In genomic region chr18:58231930-58232329, GRCh38 we compare ENCODE assay signal across 8 cellular contexts.
DNase-seq lines count a peak whose midpoint lies in the region; ATAC-seq, FAIRE-seq and TF ChIP-seq lines count a peak whose summit lies in the region.

No MANE protein-coding gene starts in this region.

- H2AK9ac ChIP-seq in IMR-90 (replicated peaks; ENCODE audit: low read depth, low read length, poor library complexity) = no peak overlapping the region

- H3K27me3 ChIP-seq in IMR-90 (ENCODE audit: control insufficient read depth, insufficient read depth, low read length) (no peaks in the 10 kb centered on the region), bronchial epithelial cell (ENCODE audit: control insufficient read depth, insufficient read depth, low read length) (no peaks in the 10 kb centered on the region)

- peaks cover 5% of the 10 kb centered on the region; the same call in 1 of the 2 replicates for H3K9me1 ChIP-seq in IMR-90 (ENCODE audit: insufficient read depth, low read length)

- H3K56ac ChIP-seq in IMR-90 (ENCODE audit: extremely low read depth, insufficient read depth, low read length) = no peak overlapping the region

- no peaks in the 10 kb centered on the region for H4K20me1 ChIP-seq in IMR-90 (ENCODE audit: insufficient read depth, low read length)

- no peak for TF ChIP-seq POLR2A in IMR-90 (IDR thresholded peaks at IDR 0.05; ENCODE audit: low read depth, low read length)

- FAIRE-seq in bronchial epithelial cell (lab: Jason Lieb, UNC) = no peak

- DNase-seq in DMS53 treated with DMSO at 0.1 percent for 48 hours (lab: John Stamatoyannopoulos, UW; ENCODE audit: unreplicated experiment) = peak; percentile 34
- DNase-seq in IMR-90 = no peak
- peak; percentile 61 for DNase-seq in bronchial epithelial cell (ENCODE audit: low read depth)
- DNase-seq in mucosa of descending colon = peak in 1 of 3 donors; percentile 68
- DNase-seq in activated effector memory CD4-positive, alpha-beta T cell treated with anti-CD3 and anti-CD28 coated beads, Interleukin-2, amount 50 U/mL, for 16 hours = no peak
- no peak for DNase-seq in COLO668 (lab: John Stamatoyannopoulos, UW; ENCODE audit: unreplicated experiment)
- DNase-seq in NCI-H2227 (lab: John Stamatoyannopoulos, UW; ENCODE audit: unreplicated experiment) = no peak

- dilution Hi-C loops in IMR-90 (cut with HindIII; ENCODE audit: low sequenced_read_pairs, unreplicated experiment) = no loop called here

- no peak overlapping the region for H2BK15ac ChIP-seq in IMR-90 (ENCODE audit: low read depth, low read length)

- no peak overlapping the region for H3K23ac ChIP-seq in IMR-90 (ENCODE audit: low read depth, low read length)

- in situ Hi-C loops in IMR-90 (cut with MboI; ENCODE audit: low sequenced_read_pairs) = no loop called here

- H3K18ac ChIP-seq in IMR-90 (ENCODE audit: low read depth, low read length) = no peak overlapping the region

- H3K79me1 ChIP-seq in IMR-90 (ENCODE audit: low read depth in 1 of 2, low read length in 2 of 2) = peaks cover 0 to 8% of the 10 kb centered on the region in 2 experiments; a peak in 2 of 4 replicates

- no CpG with 5 or more reads among the region's 2 CpGs for WGBS in IMR-90 (ENCODE audit: extremely low coverage in 2 of 2, insufficient read length in 1 of 2), 2 experiments

- H3K36me3 ChIP-seq in IMR-90 (ENCODE audit: control insufficient read depth, insufficient read depth, low read length) = no peaks in the 10 kb centered on the region
- no peaks in the 10 kb centered on the region for H3K36me3 ChIP-seq in bronchial epithelial cell (ENCODE audit: control insufficient read depth, insufficient read depth, low read length)
- H3K36me3 ChIP-seq in mucosa of descending colon (ENCODE audit: low read depth) = no peaks in the 10 kb centered on the region

- POLR2A ChIA-PET in IMR-90 (lab: Charles Lee; ENCODE audit: unreplicated experiment) = no interaction called here

- H3K27ac ChIP-seq in IMR-90 (ENCODE audit: insufficient read depth, low read length) = no peak overlapping the region

- TF ChIP-seq CTCF in IMR-90 (conservative IDR thresholded peaks at IDR 0.05; ENCODE audit: low read depth, low read length) (peak; percentile 34), bronchial epithelial cell (IDR thresholded peaks at IDR 0.05; ENCODE audit: insufficient read depth, low read length, severe bottlenecking) (peak; percentile 60), mucosa of descending colon (IDR thresholded peaks at IDR 0.05) (no peak)

- H2AFZ ChIP-seq in IMR-90 (replicated peaks; ENCODE audit: low read length, poor library complexity) = no peak overlapping the region

- H2BK120ac ChIP-seq in IMR-90 (ENCODE audit: low read depth, low read length) = no peak overlapping the region

- no peak overlapping the region for H3K4me2 ChIP-seq in IMR-90 (ENCODE audit: low read depth, low read length)

- peak overlapping the region; percentile 31; the same call in 1 of the 2 replicates for H2AK5ac ChIP-seq in IMR-90 (ENCODE audit: low read depth, low read length)

- no peak overlapping the region for H4K91ac ChIP-seq in IMR-90 (ENCODE audit: insufficient read depth, low read depth, low read length)

- no peak overlapping the region for H2BK20ac ChIP-seq in IMR-90 (ENCODE audit: low read depth, low read length)

- no peak overlapping the region for H2BK5ac ChIP-seq in IMR-90 (ENCODE audit: low read depth, low read length, poor library complexity, severe bottlenecking)

- peak; percentile 37 for TF ChIP-seq RAD21 in IMR-90 (IDR thresholded peaks at IDR 0.05; ENCODE audit: low read length)

- no TSS peak for BruUV-seq in IMR-90 (replicated peaks; lab: Mats Ljungman, UMichigan)

- CTCF ChIA-PET in IMR-90 (lab: Yijun Ruan, JAX) = interaction anchor here (0.6 to 0.8 kb wide), 2 partner anchors 11 to 54 kb away, joined by 3 read pairs; no protein-coding TSS in a partner anchor

- H3K9me3 ChIP-seq in IMR-90 (ENCODE audit: control insufficient read depth, insufficient read depth, low read length) (no peaks in the 10 kb centered on the region), mucosa of descending colon (no peaks in the 10 kb centered on the region)

- H3K4me3 ChIP-seq in IMR-90 (ENCODE audit: insufficient read depth, low read depth, low read length) (no peak overlapping the region), bronchial epithelial cell (ENCODE audit: low read depth, low read length) (no peak overlapping the region), mucosa of descending colon (no peak overlapping the region)

- no peak; the same call in 1 of the 2 replicates for ATAC-seq in IMR-90 (ENCODE audit: low read depth)
- peak; percentile 80 for ATAC-seq in mucosa of descending colon
- no peak for ATAC-seq in HG02870 (IDR thresholded peaks at IDR 0.05; ENCODE audit: unreplicated experiment)

- H3K4ac ChIP-seq in IMR-90 (ENCODE audit: low read depth, low read length) = no peak overlapping the region

- peaks cover 2% of the 10 kb centered on the region; the same call in 1 of the 2 replicates for H3K4me1 ChIP-seq in IMR-90 (ENCODE audit: control insufficient read depth, insufficient read depth, low read length)
- H3K4me1 ChIP-seq in mucosa of descending colon (ENCODE audit: low read depth) = peaks cover 26% of the 10 kb centered on the region

- H3K9ac ChIP-seq in IMR-90 (ENCODE audit: low read depth, low read length) = no peak overlapping the region

- H3K14ac ChIP-seq in IMR-90 (replicated peaks; ENCODE audit: low read depth, low read length) = no peak overlapping the region

- no peak overlapping the region for H4K8ac ChIP-seq in IMR-90 (ENCODE audit: low read depth in 2 of 2, low read length in 2 of 2)

- H4K5ac ChIP-seq in IMR-90 (ENCODE audit: low read depth, low read length) = no peak overlapping the region

- intact Hi-C loops in IMR-90 (cut with micrococcal nuclease) (no loop called here), mucosa of descending colon (cut with DNase I, micrococcal nuclease) (no loop called here)

TF ChIP-seq in IMR-90, 13 proteins besides CTCF, POLR2A, EP300 and RAD21:
- TF ChIP-seq, protein P1, sequence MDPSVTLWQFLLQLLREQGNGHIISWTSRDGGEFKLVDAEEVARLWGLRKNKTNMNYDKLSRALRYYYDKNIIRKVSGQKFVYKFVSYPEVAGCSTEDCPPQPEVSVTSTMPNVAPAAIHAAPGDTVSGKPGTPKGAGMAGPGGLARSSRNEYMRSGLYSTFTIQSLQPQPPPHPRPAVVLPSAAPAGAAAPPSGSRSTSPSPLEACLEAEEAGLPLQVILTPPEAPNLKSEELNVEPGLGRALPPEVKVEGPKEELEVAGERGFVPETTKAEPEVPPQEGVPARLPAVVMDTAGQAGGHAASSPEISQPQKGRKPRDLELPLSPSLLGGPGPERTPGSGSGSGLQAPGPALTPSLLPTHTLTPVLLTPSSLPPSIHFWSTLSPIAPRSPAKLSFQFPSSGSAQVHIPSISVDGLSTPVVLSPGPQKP (IDR thresholded peaks at IDR 0.05; ENCODE audit: borderline replicate concordance, low read depth, low read length) = no peak
- no peak for TF ChIP-seq NFE2L2 (IDR thresholded peaks at IDR 0.05; ENCODE audit: low read depth, low read length)
- peak; percentile 18; the same call in 1 of the 2 replicates for TF ChIP-seq SMC3 (IDR thresholded peaks at IDR 0.05; ENCODE audit: low read depth, low read length)
- TF ChIP-seq MXI1 (IDR thresholded peaks at IDR 0.05; ENCODE audit: borderline replicate concordance, low read depth, low read length) = no peak
- TF ChIP-seq BHLHE40 (IDR thresholded peaks at IDR 0.05; ENCODE audit: low read depth, low read length) = no peak

Comparison
In these comparisons a context has a peak if more than half of its experiments do, and no peak if none do; other contexts are left out.
1. DNase-seq: peak in DMS53 treated with DMSO at 0.1 percent for 48 hours (single experiment) and bronchial epithelial cell (single experiment); none in IMR-90 (single experiment), activated effector memory CD4-positive, alpha-beta T cell treated with anti-CD3 and anti-CD28 coated beads, Interleukin-2, amount 50 U/mL, for 16 hours (single experiment), COLO668 (single experiment) and NCI-H2227 (single experiment).